In genomic region chr3:99684678-99685077, GRCh38 we compare ENCODE assay signal across 26 cellular contexts. TPM values are rescaled to one million over a fixed set of nuclear protein-coding genes. Genes with fewer than 3 reads are reported as not detected.
"Had no signal": no experiment of that assay in that cellular context is flagged by ENCODE, and none has a peak within 500 bp of the region (broad histone marks: within the 10 kb centered on the region; RNA-seq: fewer than 3 reads in every experiment).

No MANE protein-coding gene starts in this region.

- H3K4me3 ChIP-seq: body of pancreas, cardiac muscle cell, gastrocnemius medialis, right lobe of liver, tibial nerve had no signal

- ATAC-seq: activated CD8-positive, alpha-beta memory T cell treated with anti-CD3 and anti-CD28 coated beads, Interleukin-2, amount 10 ng/mL, durations not matched to agents 7 days and 5 days; activated CD8-positive, alpha-beta T cell treated with anti-CD3 and anti-CD28 coated beads, Interleukin-2, amount 10 ng/mL, durations not matched to agents 7 days and 5 days; activated naive CD4-positive, alpha-beta T cell treated with anti-CD3 and anti-CD28 coated beads, Interleukin-2, amount 50 U/mL, for 72 hours; activated T-cell treated with anti-CD3 and anti-CD28 coated beads, Interleukin-2, amount 50 U/mL, for 72 hours; body of pancreas; gastrocnemius medialis; naive thymus-derived CD4-positive, alpha-beta T cell; right lobe of liver; stimulated activated memory B cell treated with anti-CD40 and anti-IgM and Interleukin-4, amounts not matched to agents 10 μg/mL and 1 μg/mL and 100 μg/mL, for 72 hours; stimulated activated naive CD8-positive, alpha-beta T cell treated with anti-CD3 and anti-CD28 coated beads, Interleukin-15, amount 100 ng/mL, for 72 hours had no signal

- H3K4me3 Mint-ChIP-seq: activated B cell treated with CpG ODN at 0.5 μM for 24 hours; activated CD8-positive, alpha-beta memory T cell treated with anti-CD3 and anti-CD28 coated beads, Interleukin-2, amount 10 ng/mL, durations not matched to agents 7 days and 5 days; activated CD8-positive, alpha-beta T cell treated with anti-CD3 and anti-CD28 coated beads, Interleukin-2, amount 10 ng/mL, durations not matched to agents 7 days and 5 days; activated T-cell treated with anti-CD3 and anti-CD28 coated beads, Interleukin-2, amount 50 U/mL, for 72 hours; dendritic cell treated with granulocyte-macrophage colony-stimulating factor and Interleukin-4, amounts not matched to agents 40 ng/mL and 50 ng/mL, for 4 days; naive thymus-derived CD4-positive, alpha-beta T cell; stimulated activated memory B cell treated with anti-CD40 and anti-IgM and Interleukin-4, amounts not matched to agents 10 μg/mL and 1 μg/mL and 100 μg/mL, for 72 hours; stimulated activated naive CD8-positive, alpha-beta T cell treated with anti-CD3 and anti-CD28 coated beads, Interleukin-15, amount 100 ng/mL, for 72 hours; T-helper 2 cell treated with Interferon-gamma antibody and Interleukin-4, amounts not matched to agents 5 μg/mL and 100 μg/mL, for 36 hours had no signal

- H3K4me1 ChIP-seq: body of pancreas, gastrocnemius medialis, right lobe of liver had no signal

- H3K4me1 Mint-ChIP-seq: activated B cell treated with CpG ODN at 0.5 μM for 24 hours; activated CD8-positive, alpha-beta memory T cell treated with anti-CD3 and anti-CD28 coated beads, Interleukin-2, amount 10 ng/mL, durations not matched to agents 7 days and 5 days; naive thymus-derived CD4-positive, alpha-beta T cell; stimulated activated memory B cell treated with anti-CD40 and anti-IgM and Interleukin-4, amounts not matched to agents 10 μg/mL and 1 μg/mL and 100 μg/mL, for 72 hours; stimulated activated naive CD8-positive, alpha-beta T cell treated with anti-CD3 and anti-CD28 coated beads, Interleukin-15, amount 100 ng/mL, for 72 hours had no signal

- H3K36me3 ChIP-seq: cardiac muscle cell, gastrocnemius medialis, right lobe of liver, tibial nerve had no signal

- H3K36me3 Mint-ChIP-seq: activated CD8-positive, alpha-beta memory T cell treated with anti-CD3 and anti-CD28 coated beads, Interleukin-2, amount 10 ng/mL, durations not matched to agents 7 days and 5 days; activated naive CD4-positive, alpha-beta T cell treated with anti-CD3 and anti-CD28 coated beads, Interleukin-2, amount 50 U/mL, for 72 hours; naive thymus-derived CD4-positive, alpha-beta T cell; stimulated activated memory B cell treated with anti-CD40 and anti-IgM and Interleukin-4, amounts not matched to agents 10 μg/mL and 1 μg/mL and 100 μg/mL, for 72 hours had no signal

- H3K9me3 Mint-ChIP-seq: activated B cell treated with CpG ODN at 0.5 μM for 24 hours; activated naive CD4-positive, alpha-beta T cell treated with anti-CD3 and anti-CD28 coated beads, Interleukin-2, amount 50 U/mL, for 72 hours; activated T-cell treated with anti-CD3 and anti-CD28 coated beads, Interleukin-2, amount 50 U/mL, for 72 hours; dendritic cell treated with granulocyte-macrophage colony-stimulating factor and Interleukin-4, amounts not matched to agents 40 ng/mL and 50 ng/mL, for 4 days; stimulated activated memory B cell treated with anti-CD40 and anti-IgM and Interleukin-4, amounts not matched to agents 10 μg/mL and 1 μg/mL and 100 μg/mL, for 72 hours; stimulated activated naive CD8-positive, alpha-beta T cell treated with anti-CD3 and anti-CD28 coated beads, Interleukin-15, amount 100 ng/mL, for 72 hours; T-helper 2 cell treated with Interferon-gamma antibody and Interleukin-4, amounts not matched to agents 5 μg/mL and 100 μg/mL, for 36 hours had no signal

- H3K27ac Mint-ChIP-seq: activated B cell treated with CpG ODN at 0.5 μM for 24 hours; activated CD8-positive, alpha-beta memory T cell treated with anti-CD3 and anti-CD28 coated beads, Interleukin-2, amount 10 ng/mL, durations not matched to agents 7 days and 5 days; activated CD8-positive, alpha-beta T cell treated with anti-CD3 and anti-CD28 coated beads, Interleukin-2, amount 10 ng/mL, durations not matched to agents 7 days and 5 days; activated naive CD4-positive, alpha-beta T cell treated with anti-CD3 and anti-CD28 coated beads, Interleukin-2, amount 50 U/mL, for 72 hours; activated T-cell treated with anti-CD3 and anti-CD28 coated beads, Interleukin-2, amount 50 U/mL, for 72 hours; dendritic cell treated with granulocyte-macrophage colony-stimulating factor and Interleukin-4, amounts not matched to agents 40 ng/mL and 50 ng/mL, for 4 days; naive thymus-derived CD4-positive, alpha-beta T cell; stimulated activated memory B cell treated with anti-CD40 and anti-IgM and Interleukin-4, amounts not matched to agents 10 μg/mL and 1 μg/mL and 100 μg/mL, for 72 hours; stimulated activated naive CD8-positive, alpha-beta T cell treated with anti-CD3 and anti-CD28 coated beads, Interleukin-15, amount 100 ng/mL, for 72 hours; T-helper 2 cell treated with Interferon-gamma antibody and Interleukin-4, amounts not matched to agents 5 μg/mL and 100 μg/mL, for 36 hours had no signal

- H3K9me3 ChIP-seq: body of pancreas, gastrocnemius medialis, right lobe of liver, tibial nerve had no signal

- DNase-seq: activated B cell treated with CpG ODN at 0.5 μM for 24 hours; activated CD8-positive, alpha-beta memory T cell treated with anti-CD3 and anti-CD28 coated beads, Interleukin-2, amount 10 ng/mL, durations not matched to agents 7 days and 5 days; activated CD8-positive, alpha-beta T cell treated with anti-CD3 and anti-CD28 coated beads, Interleukin-2, amount 10 ng/mL, durations not matched to agents 7 days and 5 days; activated naive CD4-positive, alpha-beta T cell; activated T-cell treated with anti-CD3 and anti-CD28 coated beads for 4 hours; activated T-cell treated with anti-CD3 and anti-CD28 coated beads, Interleukin-2, amount 50 U/mL, for 72 hours; body of pancreas; gastrocnemius medialis; head of caudate nucleus; kidney glomerular epithelial cell; midbrain; naive thymus-derived CD4-positive, alpha-beta T cell; right lobe of liver; small intestine; stimulated activated CD4-positive, alpha-beta T cell treated with anti-CD3 and anti-CD28 coated beads, Interleukin-1b, Interleukin-23, amount 100 ng/mL, for 48 hours; stimulated activated CD4-positive, alpha-beta T cell treated with anti-CD3 and anti-CD28 coated beads, Interleukin-4, amount 100 ng/mL, for 4 hours; stimulated activated CD8-positive, alpha-beta memory T cell treated with anti-CD3 and anti-CD28 coated beads, Interleukin-4, amount 100 ng/mL, for 48 hours; stimulated activated naive CD8-positive, alpha-beta T cell treated with anti-CD3 and anti-CD28 coated beads, Interleukin-15, amount 100 ng/mL, for 72 hours; T-helper 1 cell had no signal

- H3K27me3 ChIP-seq: body of pancreas, cardiac muscle cell, gastrocnemius medialis, right lobe of liver, tibial nerve had no signal

- H3K27ac ChIP-seq: body of pancreas, cardiac muscle cell, right lobe of liver had no signal

- H3K27me3 Mint-ChIP-seq: dendritic cell treated with granulocyte-macrophage colony-stimulating factor and Interleukin-4, amounts not matched to agents 40 ng/mL and 50 ng/mL, for 4 days; stimulated activated memory B cell treated with anti-CD40 and anti-IgM and Interleukin-4, amounts not matched to agents 10 μg/mL and 1 μg/mL and 100 μg/mL, for 72 hours had no signal

RNA-seq across cellular contexts. Expression of gene COL8A1, which starts 46.3 kb away (rescaled TPM):
- total RNA-seq: SK-MEL-5 had no signal
